ENCODE assay signal across 15 cellular contexts in genomic region chr1:84027368-84027767, GRCh38. TPM values are rescaled to one million over a fixed set of nuclear protein-coding genes. Genes with fewer than 3 reads are reported as not detected.
DNase-seq lines count a peak whose midpoint lies in the region; ATAC-seq, FAIRE-seq and TF ChIP-seq lines count a peak whose summit lies in the region.
"Had no signal": no experiment of that assay in that cellular context is flagged by ENCODE, and none has a peak within 500 bp of the region (broad histone marks: within the 10 kb centered on the region; RNA-seq: fewer than 3 reads in every experiment).

No MANE protein-coding gene starts in this region.

- no peak overlapping the region for H3K27ac ChIP-seq in heart left ventricle
- H3K27ac ChIP-seq: C4-2B had no signal

- H3K36me3 ChIP-seq in H7 (replicated peaks; ENCODE audit: control insufficient read depth, insufficient read depth, low read length) (no peaks in the 10 kb centered on the region), NT2/D1 (ENCODE audit: insufficient read depth, insufficient read length, low read length) (no peaks in the 10 kb centered on the region), heart left ventricle (no peaks in the 10 kb centered on the region)

- peak; percentile 5 for DNase-seq in H7
- peak; percentile 39 for DNase-seq in NT2/D1 (ENCODE audit: low read depth, low spot score)
- peak; percentile 23 for DNase-seq in iPS DF 19.7 (ENCODE audit: low read depth, low spot score)
- no peak for DNase-seq in Ammon's horn (ENCODE audit: low spot score)
- no peak for DNase-seq in H54 (ENCODE audit: insufficient read length, low spot score)
- no peak for DNase-seq in heart left ventricle
- DNase-seq: ACHN; Caco-2; CD4-positive, alpha-beta T cell; GDM1; H9; KG1 had no signal

- intact Hi-C loops in heart left ventricle (cut with DNase I) = no loop called here

- H3K4me1 ChIP-seq in NT2/D1 (ENCODE audit: insufficient read depth, insufficient read length) = no peaks in the 10 kb centered on the region
- no peaks in the 10 kb centered on the region for H3K4me1 ChIP-seq in heart left ventricle
- H3K4me1 ChIP-seq: Caco-2 had no signal

- peaks cover 20% of the 10 kb centered on the region; the same call in 1 of the 2 replicates for H3K9me3 ChIP-seq in NT2/D1 (ENCODE audit: insufficient read depth, low read length)
- no peaks in the 10 kb centered on the region for H3K9me3 ChIP-seq in heart left ventricle
- H3K9me3 ChIP-seq: Caco-2 had no signal

- H3K27me3 ChIP-seq in H7 (ENCODE audit: control insufficient read depth, insufficient read depth, low read length) (peaks cover 76% of the 10 kb centered on the region), NT2/D1 (ENCODE audit: insufficient read depth, insufficient read length) (peaks cover 14% of the 10 kb centered on the region), heart left ventricle (no peaks in the 10 kb centered on the region)

- no peak for FAIRE-seq in H54 (lab: Jason Lieb, UNC)
- FAIRE-seq: A204.1 had no signal

- no peak for TF ChIP-seq POLR2A in H54 (IDR thresholded peaks at IDR 0.05; ENCODE audit: low read depth, low read length)
- TF ChIP-seq POLR2A in heart left ventricle (IDR thresholded peaks at IDR 0.05) = no peak

- 78 to 88% (median 84%) methylated on average over 2 of the region's 2 CpGs for WGBS in heart left ventricle, 4 donors

- H3K9ac ChIP-seq in NT2/D1 (ENCODE audit: insufficient read length, low read depth) = no peak overlapping the region

- ATAC-seq in heart left ventricle (no peak), HG02938 (IDR thresholded peaks at IDR 0.05; ENCODE audit: unreplicated experiment) (no peak)

- TF ChIP-seq CTCF in heart left ventricle (IDR thresholded peaks at IDR 0.05) = no peak

- H3K4me3 ChIP-seq in H7 (ENCODE audit: insufficient read depth, low read depth, low read length) (no peak overlapping the region), NT2/D1 (ENCODE audit: insufficient read length, low read depth) (no peak overlapping the region), heart left ventricle (no peak overlapping the region)

RNA-seq across cellular contexts. Expression of gene TTLL7, which starts 28.4 kb away (rescaled TPM):
- 3.1 and 3.7 TPM in 2 replicates for total RNA-seq in H7 (2014; rRNA removed; shearing (Covaris generic))
- total RNA-seq in heart left ventricle = 10 to 100 TPM in 2 of 9 donors, 1 to 10 TPM in 7; 1.6 to 12.8 (median 3.3) TPM
- 1 to 10 TPM in 1 of 2 donors, under 1 TPM in 1; 0.87 to 2.0 TPM for polyA plus RNA-seq in heart left ventricle
- total RNA-seq: CD4-positive, alpha-beta T cell had no signal

Comparison
In these comparisons a context has a peak if more than half of its experiments do, and no peak if none do; other contexts are left out.
1. DNase-seq: peak in H7 (single experiment), NT2/D1 (single experiment) and iPS DF 19.7 (single experiment); none in Ammon's horn (single experiment), H54 (single experiment) and heart left ventricle (0 of 5).